ENCODE assay signal across 1 cellular context in the genomic region with DNA sequence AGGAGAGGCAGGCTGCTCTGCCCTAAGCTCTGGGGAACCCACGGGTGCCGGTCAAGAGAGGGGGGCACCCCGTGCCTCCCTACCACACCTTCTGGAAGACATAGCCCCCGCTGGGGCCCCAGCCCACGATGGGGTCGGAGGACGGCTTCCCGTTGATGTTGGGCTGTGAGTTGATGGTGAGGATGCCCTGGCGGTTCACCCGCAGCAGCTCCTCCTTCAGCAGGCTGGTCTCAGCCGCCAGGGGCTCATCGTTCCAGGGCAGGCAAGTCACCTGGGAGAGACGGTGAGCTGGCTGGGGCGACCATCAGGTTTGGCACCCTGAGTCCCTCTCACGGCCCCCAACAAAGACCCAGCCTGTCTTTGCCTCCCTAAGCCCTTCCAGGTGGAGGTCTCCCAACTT.
TF ChIP-seq lines count a peak whose summit lies in the region.

No MANE protein-coding gene starts in this region.

TF ChIP-seq in K562, 482 proteins besides CTCF, POLR2A, EP300 and RAD21:
- TF ChIP-seq ZEB2 (IDR thresholded peaks at IDR 0.05) (no peak), CCAR2 (IDR thresholded peaks at IDR 0.05; ENCODE audit: low read depth, low read length) (no peak), CBFB (CRISPR knock-in tag; IDR thresholded peaks at IDR 0.05) (no peak), GABPA (tag; conservative IDR thresholded peaks at IDR 0.05; ENCODE audit: low read depth) (no peak), POLR2G (IDR thresholded peaks at IDR 0.05; ENCODE audit: low read depth, low read length) (peak; percentile 84), RBM22 (IDR thresholded peaks at IDR 0.05; ENCODE audit: low read depth, low read length, poor library complexity, severe bottlenecking) (peak; percentile 94), HDAC2 (IDR thresholded peaks at IDR 0.05) (no peak), KDM2B (CRISPR knock-in tag; IDR thresholded peaks at IDR 0.05) (no peak), TCF3 (CRISPR knock-in tag; IDR thresholded peaks at IDR 0.05) (no peak), HEY1 (CRISPR knock-in tag; IDR thresholded peaks at IDR 0.05; ENCODE audit: borderline replicate concordance) (no peak), PTRF (tag; IDR thresholded peaks at IDR 0.05) (no peak), IRF2 (CRISPR knock-in tag; IDR thresholded peaks at IDR 0.05) (0 out of 2 replicates have a peak, but pooled peaks have one; percentile 17), DDX20 (tag; IDR thresholded peaks at IDR 0.05; ENCODE audit: low read depth) (no peak), RBFOX2 (IDR thresholded peaks at IDR 0.05; ENCODE audit: low read depth, low read length) (peak; percentile 77), KAT2B (IDR thresholded peaks at IDR 0.05; ENCODE audit: low read depth, low read length) (no peak), XRCC5 (IDR thresholded peaks at IDR 0.05; ENCODE audit: low read depth, low read length) (no peak), ZNF124 (CRISPR knock-in tag; IDR thresholded peaks at IDR 0.05) (no peak)
- TF ChIP-seq, protein P1, sequence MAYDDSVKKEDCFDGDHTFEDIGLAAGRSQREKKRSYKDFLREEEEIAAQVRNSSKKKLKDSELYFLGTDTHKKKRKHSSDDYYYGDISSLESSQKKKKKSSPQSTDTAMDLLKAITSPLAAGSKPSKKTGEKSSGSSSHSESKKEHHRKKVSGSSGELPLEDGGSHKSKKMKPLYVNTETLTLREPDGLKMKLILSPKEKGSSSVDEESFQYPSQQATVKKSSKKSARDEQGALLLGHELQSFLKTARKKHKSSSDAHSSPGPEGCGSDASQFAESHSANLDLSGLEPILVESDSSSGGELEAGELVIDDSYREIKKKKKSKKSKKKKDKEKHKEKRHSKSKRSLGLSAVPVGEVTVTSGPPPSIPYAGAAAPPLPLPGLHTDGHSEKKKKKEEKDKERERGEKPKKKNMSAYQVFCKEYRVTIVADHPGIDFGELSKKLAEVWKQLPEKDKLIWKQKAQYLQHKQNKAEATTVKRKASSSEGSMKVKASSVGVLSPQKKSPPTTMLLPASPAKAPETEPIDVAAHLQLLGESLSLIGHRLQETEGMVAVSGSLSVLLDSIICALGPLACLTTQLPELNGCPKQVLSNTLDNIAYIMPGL (CRISPR knock-in tag; IDR thresholded peaks at IDR 0.05), result 0 out of 2 replicates have a peak, but pooled peaks have one; percentile 29
- TF ChIP-seq, protein P2, sequence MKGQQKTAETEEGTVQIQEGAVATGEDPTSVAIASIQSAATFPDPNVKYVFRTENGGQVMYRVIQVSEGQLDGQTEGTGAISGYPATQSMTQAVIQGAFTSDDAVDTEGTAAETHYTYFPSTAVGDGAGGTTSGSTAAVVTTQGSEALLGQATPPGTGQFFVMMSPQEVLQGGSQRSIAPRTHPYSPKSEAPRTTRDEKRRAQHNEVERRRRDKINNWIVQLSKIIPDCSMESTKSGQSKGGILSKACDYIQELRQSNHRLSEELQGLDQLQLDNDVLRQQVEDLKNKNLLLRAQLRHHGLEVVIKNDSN (CRISPR knock-in tag; IDR thresholded peaks at IDR 0.05), result no peak
- TF ChIP-seq, protein P3, sequence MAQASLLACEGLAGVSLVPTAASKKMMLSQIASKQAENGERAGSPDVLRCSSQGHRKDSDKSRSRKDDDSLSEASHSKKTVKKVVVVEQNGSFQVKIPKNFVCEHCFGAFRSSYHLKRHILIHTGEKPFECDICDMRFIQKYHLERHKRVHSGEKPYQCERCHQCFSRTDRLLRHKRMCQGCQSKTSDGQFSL (CRISPR knock-in tag; IDR thresholded peaks at IDR 0.05), result no peak
- TF ChIP-seq, protein P3 (tag; IDR thresholded peaks at IDR 0.05), result no peak
- TF ChIP-seq, protein P4, sequence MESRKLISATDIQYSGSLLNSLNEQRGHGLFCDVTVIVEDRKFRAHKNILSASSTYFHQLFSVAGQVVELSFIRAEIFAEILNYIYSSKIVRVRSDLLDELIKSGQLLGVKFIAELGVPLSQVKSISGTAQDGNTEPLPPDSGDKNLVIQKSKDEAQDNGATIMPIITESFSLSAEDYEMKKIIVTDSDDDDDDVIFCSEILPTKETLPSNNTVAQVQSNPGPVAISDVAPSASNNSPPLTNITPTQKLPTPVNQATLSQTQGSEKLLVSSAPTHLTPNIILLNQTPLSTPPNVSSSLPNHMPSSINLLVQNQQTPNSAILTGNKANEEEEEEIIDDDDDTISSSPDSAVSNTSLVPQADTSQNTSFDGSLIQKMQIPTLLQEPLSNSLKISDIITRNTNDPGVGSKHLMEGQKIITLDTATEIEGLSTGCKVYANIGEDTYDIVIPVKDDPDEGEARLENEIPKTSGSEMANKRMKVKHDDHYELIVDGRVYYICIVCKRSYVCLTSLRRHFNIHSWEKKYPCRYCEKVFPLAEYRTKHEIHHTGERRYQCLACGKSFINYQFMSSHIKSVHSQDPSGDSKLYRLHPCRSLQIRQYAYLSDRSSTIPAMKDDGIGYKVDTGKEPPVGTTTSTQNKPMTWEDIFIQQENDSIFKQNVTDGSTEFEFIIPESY (CRISPR knock-in tag; IDR thresholded peaks at IDR 0.05), result 0 out of 2 replicates have a peak, but pooled peaks have one; percentile 46
- TF ChIP-seq, protein P5, sequence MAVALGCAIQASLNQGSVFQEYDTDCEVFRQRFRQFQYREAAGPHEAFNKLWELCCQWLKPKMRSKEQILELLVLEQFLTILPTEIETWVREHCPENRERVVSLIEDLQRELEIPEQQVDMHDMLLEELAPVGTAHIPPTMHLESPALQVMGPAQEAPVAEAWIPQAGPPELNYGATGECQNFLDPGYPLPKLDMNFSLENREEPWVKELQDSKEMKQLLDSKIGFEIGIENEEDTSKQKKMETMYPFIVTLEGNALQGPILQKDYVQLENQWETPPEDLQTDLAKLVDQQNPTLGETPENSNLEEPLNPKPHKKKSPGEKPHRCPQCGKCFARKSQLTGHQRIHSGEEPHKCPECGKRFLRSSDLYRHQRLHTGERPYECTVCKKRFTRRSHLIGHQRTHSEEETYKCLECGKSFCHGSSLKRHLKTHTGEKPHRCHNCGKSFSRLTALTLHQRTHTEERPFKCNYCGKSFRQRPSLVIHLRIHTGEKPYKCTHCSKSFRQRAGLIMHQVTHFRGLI (CRISPR knock-in tag; IDR thresholded peaks at IDR 0.05), result no peak
- TF ChIP-seq, protein P6, sequence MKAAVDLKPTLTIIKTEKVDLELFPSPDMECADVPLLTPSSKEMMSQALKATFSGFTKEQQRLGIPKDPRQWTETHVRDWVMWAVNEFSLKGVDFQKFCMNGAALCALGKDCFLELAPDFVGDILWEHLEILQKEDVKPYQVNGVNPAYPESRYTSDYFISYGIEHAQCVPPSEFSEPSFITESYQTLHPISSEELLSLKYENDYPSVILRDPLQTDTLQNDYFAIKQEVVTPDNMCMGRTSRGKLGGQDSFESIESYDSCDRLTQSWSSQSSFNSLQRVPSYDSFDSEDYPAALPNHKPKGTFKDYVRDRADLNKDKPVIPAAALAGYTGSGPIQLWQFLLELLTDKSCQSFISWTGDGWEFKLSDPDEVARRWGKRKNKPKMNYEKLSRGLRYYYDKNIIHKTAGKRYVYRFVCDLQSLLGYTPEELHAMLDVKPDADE (conservative IDR thresholded peaks at IDR 0.05; ENCODE audit: control insufficient read depth, low read depth, low read length), result 0 out of 2 replicates have a peak, but pooled peaks have one; percentile 17
